ENCODE assay signal across 33 cellular contexts in genomic region chr9:101543098-101543735, GRCh38. TPM values are rescaled to one million over a fixed set of nuclear protein-coding genes. Genes with fewer than 3 reads are reported as not detected.
"Had no signal": no experiment of that assay in that cellular context is flagged by ENCODE, and none has a peak within 500 bp of the region (broad histone marks: within the 10 kb centered on the region; RNA-seq: fewer than 3 reads in every experiment).

No MANE protein-coding gene starts in this region.

- H3K4me1 ChIP-seq: ascending aorta had no signal

- ATAC-seq: activated CD4-positive, alpha-beta T cell treated with anti-CD3 and anti-CD28 coated beads for 36 hours; activated CD4-positive, CD25-positive, alpha-beta regulatory T cell treated with anti-CD3 and anti-CD28 coated beads, Interleukin-2, amount 50 U/mL, for 24 hours; activated CD8-positive, alpha-beta T cell treated with anti-CD3 and anti-CD28 coated beads, Interleukin-2, amount 10 ng/mL, durations not matched to agents 7 days and 5 days; PC-3; WTC11 had no signal

- DNase-seq: activated CD4-positive, alpha-beta T cell treated with anti-CD3 and anti-CD28 coated beads for 36 hours; activated CD4-positive, alpha-beta T cell treated with anti-CD3 and anti-CD28 coated beads, Interleukin-2, amount 10 ng/mL, durations not matched to agents 7 days and 5 days; activated CD4-positive, alpha-beta T cell treated with anti-CD3 and anti-CD28 coated beads, Interleukin-2, amount 50 U/mL, for 48 hours; activated CD8-positive, alpha-beta T cell treated with anti-CD3 and anti-CD28 coated beads, Interleukin-2, amount 10 ng/mL, durations not matched to agents 7 days and 5 days; activated gamma-delta T cell; activated naive CD4-positive, alpha-beta T cell treated with Interleukin-2 at 50 U/mL for 16 hours; activated naive CD8-positive, alpha-beta T cell treated with anti-CD3 and anti-CD28 coated beads, Interleukin-2, amount 10 ng/mL, durations not matched to agents 7 days and 5 days; activated T-cell treated with anti-CD3 and anti-CD28 coated beads, Interleukin-2, amount 50 U/mL, for 24 hours; amygdala; Karpas-422; KBM-7; MG63; NCI-H1048; NCI-H1105 treated with DMSO at 0.1 percent for 48 hours; NCI-H1436; NCI-H2029; NCI-H345; NCI-H524 treated with DMSO at 0.1 percent for 48 hours; NK-92 treated with Interleukin-12 subunit alpha and Interleukin-12 subunit beta, amount 100 ng/mL, for 24 hours; PC-3; Right ventricle myocardium superior; SW 1271; T-helper 1 cell; T-helper 2 cell; T-helper 9 cell had no signal

- H3K9me3 ChIP-seq: ascending aorta, MG63 had no signal

- H3K27me3 ChIP-seq: ascending aorta, cardiac muscle cell, MG63 had no signal

- H3K27ac ChIP-seq: ascending aorta, cardiac muscle cell, RWPE1 had no signal

- H3K4me3 ChIP-seq: ascending aorta, cardiac muscle cell, MG63 had no signal

RNA-seq across cellular contexts. Expression of gene PPP3R2, which starts 51.6 kb away (rescaled TPM):
- total RNA-seq: activated CD4-positive, alpha-beta T cell treated with anti-CD3 and anti-CD28 coated beads for 36 hours; activated CD4-positive, alpha-beta T cell treated with anti-CD3 and anti-CD28 coated beads, Interleukin-2, amount 10 ng/mL, durations not matched to agents 7 days and 5 days; activated CD8-positive, alpha-beta T cell treated with anti-CD3 and anti-CD28 coated beads, Interleukin-2, amount 10 ng/mL, durations not matched to agents 7 days and 5 days; activated naive CD8-positive, alpha-beta T cell treated with anti-CD3 and anti-CD28 coated beads, Interleukin-2, amount 10 ng/mL, durations not matched to agents 7 days and 5 days; activated T-helper 2 cell treated with anti-CD3 and anti-CD28 coated beads, Interferon-gamma antibody, Interleukin-2, Interleukin-4, amounts not matched to agents 10 μg/mL and 5 μg/mL and 100 μg/mL, durations not matched to agents 14 hours and 24 hours and 36 hours; ascending aorta; cardiac muscle cell; NCI-H460; PC-3; Right ventricle myocardium superior; WTC11 had no signal
- polyA plus RNA-seq: adipose tissue, cardiac muscle cell had no signal
